In the genomic region with DNA sequence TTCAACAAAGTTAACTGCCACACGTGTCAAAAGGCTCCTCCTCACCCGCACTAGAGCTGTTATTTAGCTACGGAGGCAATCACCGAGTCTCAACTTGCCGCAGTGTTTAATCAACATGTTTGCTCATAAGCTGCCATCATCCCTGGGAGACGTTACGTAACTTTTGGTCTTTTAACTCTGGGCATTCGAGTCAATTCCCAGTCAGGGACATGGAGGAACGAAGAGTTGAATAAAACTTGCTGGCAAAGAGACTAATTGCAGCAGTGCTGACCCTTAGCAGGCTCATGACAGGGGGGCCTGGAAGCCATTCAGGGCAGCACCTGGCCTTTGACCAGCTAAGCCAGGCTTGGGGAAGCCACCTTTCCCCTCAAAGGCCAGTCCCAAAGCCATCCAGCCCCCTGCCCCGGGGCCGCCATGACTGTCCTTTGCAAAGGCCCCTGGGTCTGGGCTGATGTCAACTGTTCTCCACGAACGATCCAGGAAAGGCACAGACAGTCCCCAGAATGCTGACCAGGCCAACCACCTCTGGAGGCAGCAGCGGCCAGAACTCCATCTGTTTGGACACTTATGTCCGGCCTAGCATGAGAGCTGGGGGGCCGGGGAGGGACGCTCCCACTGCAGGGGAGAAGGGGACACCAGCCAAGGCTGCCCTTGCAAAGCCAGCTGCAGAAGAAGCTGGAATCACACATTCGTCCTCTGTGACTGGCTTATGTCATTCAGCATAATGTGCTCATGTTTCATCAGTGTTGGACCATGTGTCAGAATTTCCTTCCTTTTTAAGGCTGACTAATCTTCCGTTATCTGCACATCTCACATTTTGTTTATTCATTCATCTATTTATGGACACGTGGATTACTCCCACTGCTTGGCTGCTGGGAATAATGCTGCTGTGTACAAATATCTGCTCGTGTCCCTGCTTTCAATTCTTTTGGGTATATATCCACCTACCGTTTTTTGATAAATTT, we compare ENCODE assay signal across 12 cellular contexts. TPM values are rescaled to one million over a fixed set of nuclear protein-coding genes. Genes with fewer than 3 reads are reported as not detected.
DNase-seq lines count a peak whose midpoint lies in the region; ATAC-seq and TF ChIP-seq lines count a peak whose summit lies in the region.
"Had no signal": no experiment of that assay in that cellular context is flagged by ENCODE, and none has a peak within 500 bp of the region (broad histone marks: within the 10 kb centered on the region; RNA-seq: fewer than 3 reads in every experiment).

No MANE protein-coding gene starts in this region.

- BruUV-seq in PC-3 (replicated peaks; lab: Mats Ljungman, UMichigan): no TSS peak

- H2AFZ ChIP-seq in PC-3 (ENCODE audit: low read length): no peak overlapping the region
- no peak overlapping the region for H2AFZ ChIP-seq in fibroblast of lung (ENCODE audit: low read length)

- H3K79me2 ChIP-seq in PC-3 (ENCODE audit: low read length) (no peaks in the 10 kb centered on the region), fibroblast of lung (ENCODE audit: control insufficient read depth, insufficient read depth, low read length) (no peaks in the 10 kb centered on the region)

- POLR2A ChIA-PET in PC-3 (lab: Charles Lee; ENCODE audit: unreplicated experiment): no interaction called here

- no peaks in the 10 kb centered on the region for H4K20me1 ChIP-seq in PC-3 (ENCODE audit: low read length)
- H4K20me1 ChIP-seq in fibroblast of lung (ENCODE audit: control insufficient read depth, extremely low read depth, insufficient read depth, low read length): no peaks in the 10 kb centered on the region

- intact Hi-C loops in PC-3 (cut with micrococcal nuclease): no loop called here

- no peak overlapping the region for H3K4me3 ChIP-seq in PC-3 (ENCODE audit: low read length)
- no peak overlapping the region for H3K4me3 ChIP-seq in fibroblast of lung (replicated peaks in 1 of 4; ENCODE audit: control extremely low read depth in 1 of 4, insufficient read depth in 1 of 4, low read depth in 3 of 4, low read length in 4 of 4)

- no peaks in the 10 kb centered on the region for H3K9me3 ChIP-seq in PC-3 (ENCODE audit: low read length)
- no peaks in the 10 kb centered on the region for H3K9me3 ChIP-seq in fibroblast of lung (ENCODE audit: control insufficient read depth, insufficient read depth, low read depth, low read length)

- H3K4me1 ChIP-seq in PC-3 (ENCODE audit: insufficient read depth, low read length) (peaks cover 13% of the 10 kb centered on the region), fibroblast of lung (ENCODE audit: control insufficient read depth, extremely low read depth, insufficient read depth, low read length) (peaks cover 2% of the 10 kb centered on the region)

- H3K27ac ChIP-seq in PC-3 (ENCODE audit: low read length): peak overlapping the region; percentile 43
- H3K27ac ChIP-seq in fibroblast of lung (ENCODE audit: insufficient read depth, low read length): no peak overlapping the region

- no peaks in the 10 kb centered on the region for H3F3A ChIP-seq in PC-3 (ENCODE audit: low read length, unreplicated experiment)

- no peaks in the 10 kb centered on the region for H3K9me2 ChIP-seq in PC-3 (replicated peaks; ENCODE audit: low read length)

- ATAC-seq in PC-3 (peak; percentile 91), HG03045 (IDR thresholded peaks at IDR 0.05; ENCODE audit: unreplicated experiment) (no peak), GM19395 (IDR thresholded peaks at IDR 0.05; ENCODE audit: unreplicated experiment) (no peak)

- TF ChIP-seq CTCF in PC-3 (conservative IDR thresholded peaks at IDR 0.05; ENCODE audit: low read depth, low read length): no peak
- TF ChIP-seq CTCF in fibroblast of lung (conservative IDR thresholded peaks at IDR 0.05 in 1 of 2, IDR thresholded peaks at IDR 0.05 in 1 of 2; ENCODE audit: low read depth in 1 of 2, low read length in 2 of 2): no peak

- H3K9ac ChIP-seq in PC-3 (ENCODE audit: low read length) (no peak overlapping the region), fibroblast of lung (ENCODE audit: insufficient read depth, low read length) (no peak overlapping the region)

- DNase-seq in ELR (ENCODE audit: low read depth) (peak; percentile 78), PC-3 (peak; percentile 84), fibroblast of lung (ENCODE audit: low read depth in 2 of 2) (peak; percentile 10 to 18), non-pigmented ciliary epithelial cell (ENCODE audit: low read depth) (peak; percentile 47), NCI-H510A (lab: John Stamatoyannopoulos, UW) (no peak), NCI-H524 (lab: John Stamatoyannopoulos, UW) (no peak)
- DNase-seq: activated B cell treated with CpG ODN at 0.5 μM for 24 hours; NCI-H1048; nephron progenitor cell; stimulated activated CD8-positive, alpha-beta memory T cell treated with anti-CD3 and anti-CD28 coated beads, Interleukin-4, amount 100 ng/mL, for 48 hours had no signal

- CTCF ChIA-PET in PC-3 (lab: Charles Lee): no interaction called here

- H3K4me2 ChIP-seq in PC-3 (ENCODE audit: low read length): peak overlapping the region; percentile 66
- H3K4me2 ChIP-seq in fibroblast of lung (ENCODE audit: extremely low read depth, insufficient read depth, low read length): no peak overlapping the region

- no peaks in the 10 kb centered on the region for H3K36me3 ChIP-seq in PC-3 (ENCODE audit: low read depth, low read length)
- H3K36me3 ChIP-seq in fibroblast of lung (ENCODE audit: control insufficient read depth, insufficient read depth, low read length): no peaks in the 10 kb centered on the region

- H3K27me3 ChIP-seq in PC-3 (ENCODE audit: low read length) (peaks cover 14% of the 10 kb centered on the region; the same call in 1 of the 2 replicates), fibroblast of lung (ENCODE audit: control insufficient read depth, insufficient read depth, low read length) (no peaks in the 10 kb centered on the region)

RNA-seq across cellular contexts. Expression of a gene that starts 43.7 kb away (rescaled TPM):
- total RNA-seq in PC-3 (2014; rRNA removed) (2.7 and 3.7 TPM in 2 replicates), fibroblast of lung (0.83 and 1.0 TPM in 2 replicates)
- 0.02 and 1.5 TPM in 2 replicates for polyA plus RNA-seq in fibroblast of lung
- 0.07 and 1.4 TPM in 2 replicates for polyA plus RNA-seq in fibroblast of lung (2012)
- polyA minus RNA-seq in fibroblast of lung (ENCODE audit: low replicate concordance): 4.7 TPM in 1 of 2 replicates, not detected in the other

Comparison
In these comparisons a context has a peak if more than half of its experiments do, and no peak if none do; other contexts are left out.
1. DNase-seq: peak in ELR (single experiment), PC-3 (single experiment), fibroblast of lung (2 of 2) and non-pigmented ciliary epithelial cell (single experiment); none in NCI-H510A (single experiment) and NCI-H524 (0 of 2).